10 cellular contexts compared by ENCODE assay signal in genomic region chr10:126459878-126460481, GRCh38.
DNase-seq lines count a peak whose midpoint lies in the region; ATAC-seq lines count a peak whose summit lies in the region.
"Had no signal": no experiment of that assay in that cellular context is flagged by ENCODE, and none has a peak within 500 bp of the region (broad histone marks: within the 10 kb centered on the region; RNA-seq: fewer than 3 reads in every experiment).

No MANE protein-coding gene starts in this region.

- H3K9me3 ChIP-seq in adipocyte (ENCODE audit: control insufficient read depth, low read length), result no peaks in the 10 kb centered on the region
- H3K9me3 ChIP-seq: psoas muscle had no signal

- DNase-seq in AG08396 (ENCODE audit: low spot score) (peak; percentile 84), HK-2 (ENCODE audit: unreplicated experiment) (peak; percentile 75), adipocyte (ENCODE audit: low read depth) (peak; percentile 66), kidney glomerular epithelial cell (lab: John Stamatoyannopoulos, UW) (peak; percentile 81), NCI-H1105 treated with DMSO at 0.1 percent for 48 hours (lab: John Stamatoyannopoulos, UW) (no peak), NCI-H1048 (lab: John Stamatoyannopoulos, UW) (no peak), dermis blood vessel endothelial cell (no peak)
- DNase-seq: activated CD4-positive, alpha-beta T cell treated with anti-CD3 and anti-CD28 coated beads, Interleukin-2, amount 10 ng/mL, durations not matched to agents 7 days and 5 days; psoas muscle had no signal

- H3K27me3 ChIP-seq in adipocyte (replicated peaks; ENCODE audit: control insufficient read depth, insufficient read depth, low read length), result no peaks in the 10 kb centered on the region

- no peak for ATAC-seq in GM19463 (IDR thresholded peaks at IDR 0.05; ENCODE audit: unreplicated experiment)
- ATAC-seq: psoas muscle had no signal

- H3K9ac ChIP-seq in adipocyte (ENCODE audit: low read length), result peak overlapping the region; percentile 48

- H3K4me1 ChIP-seq in adipocyte (ENCODE audit: control insufficient read depth, insufficient read depth, low read length), result peaks cover 37% of the 10 kb centered on the region
- H3K4me1 ChIP-seq: psoas muscle had no signal

- no peaks in the 10 kb centered on the region for H3K36me3 ChIP-seq in adipocyte (ENCODE audit: control insufficient read depth, insufficient read depth, low read length, severe bottlenecking)

- H3K4me3 ChIP-seq in adipocyte (ENCODE audit: low read length), result no peak overlapping the region
- H3K4me3 ChIP-seq: psoas muscle had no signal

Comparison
In these comparisons a context has a peak if more than half of its experiments do, and no peak if none do; other contexts are left out.
1. DNase-seq: peak in AG08396 (single experiment), HK-2 (single experiment), adipocyte (single experiment) and kidney glomerular epithelial cell (single experiment); none in NCI-H1105 treated with DMSO at 0.1 percent for 48 hours (single experiment), NCI-H1048 (single experiment) and dermis blood vessel endothelial cell (single experiment).